ENCODE assay signal across 14 cellular contexts in the genomic region with DNA sequence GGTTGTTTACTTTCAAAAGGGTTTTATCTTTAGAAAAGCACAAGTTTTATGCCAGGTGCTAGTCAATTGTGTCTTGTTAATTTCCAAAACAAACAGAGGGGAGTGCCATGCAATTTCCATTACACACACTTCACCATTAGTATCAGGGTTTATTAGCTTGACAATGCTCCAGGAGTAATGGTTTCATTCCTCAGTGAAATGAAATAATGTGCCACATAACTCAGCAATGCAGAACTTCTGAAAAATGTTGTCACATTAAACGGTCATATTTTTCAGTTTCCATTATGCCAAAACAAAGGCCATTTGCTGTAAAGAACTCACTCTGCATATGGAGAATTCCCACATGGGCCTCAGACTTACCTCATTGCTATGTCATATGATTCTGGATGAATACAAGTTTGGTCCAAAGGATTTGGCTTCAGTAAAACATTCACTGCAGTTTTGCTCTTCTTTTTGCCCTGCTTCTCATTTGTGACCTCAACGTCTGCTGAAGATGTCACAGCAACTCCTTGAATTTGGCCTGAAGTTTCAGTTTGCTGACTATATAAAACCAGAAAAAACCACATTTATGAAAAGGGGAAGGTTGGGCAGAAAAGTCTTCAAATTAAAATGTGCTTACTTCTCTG.
DNase-seq lines count a peak whose midpoint lies in the region; TF ChIP-seq lines count a peak whose summit lies in the region.
"Had no signal": no experiment of that assay in that cellular context is flagged by ENCODE, and none has a peak within 500 bp of the region (broad histone marks: within the 10 kb centered on the region; RNA-seq: fewer than 3 reads in every experiment).

No MANE protein-coding gene starts in this region.

- WGBS in HUES64: 38% methylated on average over 2 of the region's 2 CpGs

- DNase-seq in COR-L47 (lab: John Stamatoyannopoulos, UW): peak; percentile 27
- no peak for DNase-seq in ascending aorta (ENCODE audit: low spot score in 2 of 2)
- DNase-seq in caudate nucleus (lab: John Stamatoyannopoulos, UW): no peak
- DNase-seq in HUDEP-2 (lab: John Stamatoyannopoulos, UW; ENCODE audit: unreplicated experiment in 76 of 76): no peak
- DNase-seq in activated naive CD4-positive, alpha-beta T cell treated with anti-CD3 and anti-CD28 coated beads, Interleukin-2, amount 50 U/mL, for 16 hours: no peak
- DNase-seq in activated CD4-positive, alpha-beta T cell treated with anti-CD3 and anti-CD28 coated beads, Interleukin-2, amount 50 U/mL, for 1 hour: no peak
- DNase-seq: activated CD4-positive, alpha-beta T cell treated with anti-CD3 and anti-CD28 coated beads, Interleukin-2, amount 50 U/mL, for 4 hours; activated effector memory CD4-positive, alpha-beta T cell treated with anti-CD3 and anti-CD28 coated beads, Interleukin-2, amount 50 U/mL, for 16 hours; foreskin melanocyte; GDM1; NCI-H1694; T-helper 17 cell had no signal

- intact Hi-C loops in ascending aorta (cut with DNase I): no loop called here

- H3K27me3 ChIP-seq in HUES64 (ENCODE audit: insufficient read depth, low read length) (no peaks in the 10 kb centered on the region), ascending aorta (no peaks in the 10 kb centered on the region), iPS-20b (ENCODE audit: insufficient read depth, low read length) (no peaks in the 10 kb centered on the region)

- no peak overlapping the region; the same call in 1 of the 2 replicates for H3K9ac ChIP-seq in HUES64 (ENCODE audit: low read depth, low read length)
- peak overlapping the region; percentile 68; the same call in 1 of the 2 replicates for H3K9ac ChIP-seq in iPS-20b (ENCODE audit: low read depth, low read length)

- H3K4me1 ChIP-seq in HUES64 (ENCODE audit: insufficient read depth, low read length): peaks cover 21% of the 10 kb centered on the region
- peaks cover 0 to 8% of the 10 kb centered on the region in 2 donors for H3K4me1 ChIP-seq in ascending aorta
- peaks cover 26% of the 10 kb centered on the region for H3K4me1 ChIP-seq in iPS-20b (ENCODE audit: insufficient read depth, low read length)

- H3K4me3 ChIP-seq in HUES64 (ENCODE audit: low read length) (no peak overlapping the region), ascending aorta (no peak overlapping the region), iPS-20b (ENCODE audit: low read length) (peak overlapping the region; percentile 30; the same call in 1 of the 2 replicates)

- TF ChIP-seq CTCF in ascending aorta (IDR thresholded peaks at IDR 0.05): no peak

- H3K27ac ChIP-seq in HUES64 (ENCODE audit: low read depth, low read length): peak overlapping the region; percentile 93
- peak overlapping the region; percentile 27 to 62 for H3K27ac ChIP-seq in ascending aorta
- peak overlapping the region; percentile 86 for H3K27ac ChIP-seq in iPS-20b (ENCODE audit: low read length)
- H3K27ac ChIP-seq in caudate nucleus (ENCODE audit: low read depth, low read length): no peak overlapping the region

- peaks cover 21% of the 10 kb centered on the region for H3K36me3 ChIP-seq in HUES64 (ENCODE audit: insufficient read depth, low read length)
- H3K36me3 ChIP-seq in ascending aorta: peaks cover 1 to 3% of the 10 kb centered on the region in 2 donors
- H3K36me3 ChIP-seq in iPS-20b (ENCODE audit: insufficient read depth, low read depth, low read length): peaks cover 8% of the 10 kb centered on the region; the same call in 1 of the 2 replicates

- H3K9me3 ChIP-seq in HUES64 (ENCODE audit: insufficient read depth, low read depth, low read length): no peaks in the 10 kb centered on the region
- no peaks in the 10 kb centered on the region for H3K9me3 ChIP-seq in ascending aorta
- no peaks in the 10 kb centered on the region for H3K9me3 ChIP-seq in iPS-20b (ENCODE audit: insufficient read depth, low read depth, low read length)
